Comparison of ENCODE assay signal across 1 cellular context in genomic region chr13:70829748-70830147, GRCh38.
TF ChIP-seq lines count a peak whose summit lies in the region.

No MANE protein-coding gene starts in this region.

TF ChIP-seq in HepG2, 621 proteins besides CTCF, POLR2A, EP300 and RAD21 (continued from another document):
- TF ChIP-seq SP1 (IDR thresholded peaks at IDR 0.05), result no peak
- TF ChIP-seq SP1 (CRISPR knock-in tag; IDR thresholded peaks at IDR 0.05), result no peak
- TF ChIP-seq SRSF4 (IDR thresholded peaks at IDR 0.05; ENCODE audit: low read depth, low read length, poor library complexity, severe bottlenecking), result no peak
- no peak for TF ChIP-seq ZSCAN21 (CRISPR knock-in tag; IDR thresholded peaks at IDR 0.05; ENCODE audit: borderline replicate concordance)
- TF ChIP-seq MAX (IDR thresholded peaks at IDR 0.05), result no peak
- no peak for TF ChIP-seq ZNF44 (CRISPR knock-in tag; IDR thresholded peaks at IDR 0.05)
- TF ChIP-seq PBX3 (CRISPR knock-in tag; IDR thresholded peaks at IDR 0.05; ENCODE audit: borderline replicate concordance), result no peak
- no peak for TF ChIP-seq REPIN1 (CRISPR knock-in tag; IDR thresholded peaks at IDR 0.05; ENCODE audit: borderline replicate concordance, low read depth)
- no peak for TF ChIP-seq MLLT10 (CRISPR knock-in tag; IDR thresholded peaks at IDR 0.05)
TF ChIP-seq in HepG2: peak in this region for 0.
